1 cellular context compared by ENCODE assay signal in the genomic region with DNA sequence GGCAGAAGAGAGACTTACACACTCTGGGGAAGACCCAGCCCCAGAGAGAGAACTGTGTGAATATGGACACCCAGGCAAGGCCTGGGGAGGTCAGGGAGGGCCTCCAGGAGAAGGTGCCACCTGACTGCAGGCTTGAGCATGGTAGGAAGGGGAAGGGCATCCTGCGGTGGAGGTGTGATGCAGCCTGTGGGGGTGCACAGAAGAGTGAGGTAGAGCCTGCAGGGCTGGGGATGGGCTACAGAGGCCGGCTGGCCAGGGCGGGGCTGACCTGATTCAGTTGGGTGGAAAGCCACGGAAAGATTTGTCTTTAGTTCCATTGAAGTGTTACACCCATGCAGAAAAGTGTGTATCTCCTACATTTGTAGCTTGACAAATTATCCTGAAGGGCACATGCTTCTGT.
TF ChIP-seq lines count a peak whose summit lies in the region.

No MANE protein-coding gene starts in this region.

TF ChIP-seq in IMR-90, 13 proteins besides CTCF, POLR2A, EP300 and RAD21 (continued from another document):
- TF ChIP-seq CEBPB (IDR thresholded peaks at IDR 0.05; ENCODE audit: low read depth, low read length) (no peak), NFE2L2 (IDR thresholded peaks at IDR 0.05; ENCODE audit: low read depth, low read length) (no peak), MAZ (IDR thresholded peaks at IDR 0.05; ENCODE audit: borderline replicate concordance, low read depth, low read length) (no peak), RFX5 (IDR thresholded peaks at IDR 0.05; ENCODE audit: low read depth, low read length) (no peak)
- TF ChIP-seq, protein P1, sequence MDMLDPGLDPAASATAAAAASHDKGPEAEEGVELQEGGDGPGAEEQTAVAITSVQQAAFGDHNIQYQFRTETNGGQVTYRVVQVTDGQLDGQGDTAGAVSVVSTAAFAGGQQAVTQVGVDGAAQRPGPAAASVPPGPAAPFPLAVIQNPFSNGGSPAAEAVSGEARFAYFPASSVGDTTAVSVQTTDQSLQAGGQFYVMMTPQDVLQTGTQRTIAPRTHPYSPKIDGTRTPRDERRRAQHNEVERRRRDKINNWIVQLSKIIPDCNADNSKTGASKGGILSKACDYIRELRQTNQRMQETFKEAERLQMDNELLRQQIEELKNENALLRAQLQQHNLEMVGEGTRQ (IDR thresholded peaks at IDR 0.05; ENCODE audit: low read depth, low read length): no peak
TF ChIP-seq in IMR-90: peak in this region for 0.
